ENCODE assay signal across 9 cellular contexts in genomic region chr16:22898874-22899348, GRCh38.
DNase-seq lines count a peak whose midpoint lies in the region; ATAC-seq and TF ChIP-seq lines count a peak whose summit lies in the region.
"Had no signal": no experiment of that assay in that cellular context is flagged by ENCODE, and none has a peak within 500 bp of the region (broad histone marks: within the 10 kb centered on the region; RNA-seq: fewer than 3 reads in every experiment).

No MANE protein-coding gene starts in this region.

- TF ChIP-seq CTCF in GM13977 (IDR thresholded peaks at IDR 0.05; ENCODE audit: extremely low read depth, insufficient read depth, missing control alignments), result peak; percentile 73

- DNase-seq in AG08395 (ENCODE audit: low spot score) (peak; percentile 40), GM13977 (ENCODE audit: low spot score) (peak; percentile 24), NCI-H446 treated with DMSO at 0.1 percent for 48 hours (lab: John Stamatoyannopoulos, UW) (peak; percentile 17), myocyte (ENCODE audit: low read depth) (peak; percentile 59)
- DNase-seq in activated CD8-positive, alpha-beta memory T cell treated with anti-CD3 and anti-CD28 coated beads for 24 hours, result peak; percentile 72
- peak; percentile 39 to 46 for DNase-seq in stimulated activated naive CD8-positive, alpha-beta T cell treated with anti-CD3 and anti-CD28 coated beads, Interleukin-15, amount 100 ng/mL, for 72 hours
- DNase-seq: naive B cell had no signal

- H3K27me3 Mint-ChIP-seq in stimulated activated naive CD8-positive, alpha-beta T cell treated with anti-CD3 and anti-CD28 coated beads, Interleukin-15, amount 100 ng/mL, for 72 hours, result peaks cover 28% of the 10 kb centered on the region

- H3K4me3 Mint-ChIP-seq in stimulated activated naive CD8-positive, alpha-beta T cell treated with anti-CD3 and anti-CD28 coated beads, Interleukin-15, amount 100 ng/mL, for 72 hours, result no peak overlapping the region
- H3K4me3 Mint-ChIP-seq: naive B cell had no signal

- H3K4me1 Mint-ChIP-seq in stimulated activated naive CD8-positive, alpha-beta T cell treated with anti-CD3 and anti-CD28 coated beads, Interleukin-15, amount 100 ng/mL, for 72 hours, result no peaks in the 10 kb centered on the region

- H3K27ac Mint-ChIP-seq in stimulated activated naive CD8-positive, alpha-beta T cell treated with anti-CD3 and anti-CD28 coated beads, Interleukin-15, amount 100 ng/mL, for 72 hours, result no peak overlapping the region
- H3K27ac Mint-ChIP-seq: naive B cell had no signal

- H3K9me3 Mint-ChIP-seq in stimulated activated naive CD8-positive, alpha-beta T cell treated with anti-CD3 and anti-CD28 coated beads, Interleukin-15, amount 100 ng/mL, for 72 hours, result no peaks in the 10 kb centered on the region

- in situ Hi-C loops in GM13977 (cut with MboI; ENCODE audit: low pct_unique_long_range_greater_than_20kb, low sequenced_read_pairs, unreplicated experiment), result no loop called here

- ATAC-seq in esophagus mucosa, result peak; percentile 58
- no peak for ATAC-seq in stimulated activated naive CD8-positive, alpha-beta T cell treated with anti-CD3 and anti-CD28 coated beads, Interleukin-15, amount 100 ng/mL, for 72 hours
- no peak for ATAC-seq in HG02763 (IDR thresholded peaks at IDR 0.05; ENCODE audit: unreplicated experiment)

Comparison
In these comparisons a context has a peak if more than half of its experiments do, and no peak if none do; other contexts are left out.
1. DNase-seq: peak in every context shown above with its lines; median percentile 72 in activated CD8-positive, alpha-beta memory T cell treated with anti-CD3 and anti-CD28 coated beads for 24 hours; 59 in myocyte; 42 in stimulated activated naive CD8-positive, alpha-beta T cell treated with anti-CD3 and anti-CD28 coated beads, Interleukin-15, amount 100 ng/mL, for 72 hours; 40 in AG08395; 24 in GM13977; 17 in NCI-H446 treated with DMSO at 0.1 percent for 48 hours.